8 cellular contexts compared by ENCODE assay signal in genomic region chr6:797479-798077, GRCh38.
DNase-seq lines count a peak whose midpoint lies in the region; ATAC-seq and TF ChIP-seq lines count a peak whose summit lies in the region.

No MANE protein-coding gene starts in this region.

- TF ChIP-seq CTCF in GM13976 (IDR thresholded peaks at IDR 0.05; ENCODE audit: borderline replicate concordance, control extremely low read depth, extremely low read depth, insufficient read depth, missing control alignments) = peak; percentile 51
- TF ChIP-seq CTCF in gastrocnemius medialis (IDR thresholded peaks at IDR 0.05 in 4 of 5, conservative IDR thresholded peaks at IDR 0.05 in 1 of 5) = peak; percentile 50 to 74 (median 66)

- H3K4me3 ChIP-seq in gastrocnemius medialis = no peak overlapping the region

- H3K27ac ChIP-seq in gastrocnemius medialis = no peak overlapping the region

- H3K27ac Mint-ChIP-seq in activated naive CD8-positive, alpha-beta T cell treated with anti-CD3 and anti-CD28 coated beads for 36 hours = no peak overlapping the region

- H3K36me3 Mint-ChIP-seq in activated naive CD8-positive, alpha-beta T cell treated with anti-CD3 and anti-CD28 coated beads for 36 hours = no peaks in the 10 kb centered on the region

- H3K4me1 ChIP-seq in gastrocnemius medialis = no peaks in the 10 kb centered on the region

- no peaks in the 10 kb centered on the region for H3K9me3 ChIP-seq in gastrocnemius medialis

- TF ChIP-seq POLR2A in gastrocnemius medialis (IDR thresholded peaks at IDR 0.05) = no peak

- ATAC-seq in left ventricle myocardium superior = peak; percentile 49
- peak in 1 of 2 donors; percentile 47 for ATAC-seq in gastrocnemius medialis
- ATAC-seq in GM18511 (IDR thresholded peaks at IDR 0.05; ENCODE audit: unreplicated experiment) = no peak

- H3K36me3 ChIP-seq in gastrocnemius medialis = no peaks in the 10 kb centered on the region

- H3K27me3 ChIP-seq in gastrocnemius medialis = peaks cover 4 to 29% (median 18%) of the 10 kb centered on the region in 3 donors

- no peaks in the 10 kb centered on the region for H3K4me1 Mint-ChIP-seq in activated naive CD8-positive, alpha-beta T cell treated with anti-CD3 and anti-CD28 coated beads for 36 hours

- H3K4me3 Mint-ChIP-seq in activated naive CD8-positive, alpha-beta T cell treated with anti-CD3 and anti-CD28 coated beads for 36 hours = no peak overlapping the region

- DNase-seq in Ammon's horn (ENCODE audit: low spot score) (peak; percentile 70), GM13976 (ENCODE audit: low spot score) (peak; percentile 55), NCI-H748 (lab: John Stamatoyannopoulos, UW; ENCODE audit: unreplicated experiment) (peak; percentile 66), left ventricle myocardium superior (no peak), gastrocnemius medialis (no peak), KG1 (lab: John Stamatoyannopoulos, UW) (no peak)
- DNase-seq in activated naive CD8-positive, alpha-beta T cell treated with anti-CD3 and anti-CD28 coated beads for 36 hours = peak; percentile 25

- in situ Hi-C loops in GM13976 (cut with MboI; ENCODE audit: low sequenced_read_pairs, unreplicated experiment) (loop anchor here (10.0 kb wide), 2 partner anchors 203 to 597 kb away; no protein-coding TSS in a partner anchor), gastrocnemius medialis (cut with MboI; ENCODE audit: low sequenced_read_pairs in 4 of 4) (loop anchor here (10.0 to 25.0 kb wide), 3 partner anchors 577 to 590 kb away; partner anchors contain the start of gene FOXF2 (in 3 of the 4))

- peaks cover 68% of the 10 kb centered on the region for H3K27me3 Mint-ChIP-seq in activated naive CD8-positive, alpha-beta T cell treated with anti-CD3 and anti-CD28 coated beads for 36 hours

- intact Hi-C loops in left ventricle myocardium superior (cut with micrococcal nuclease) = loop anchor here (5.0 to 10.0 kb wide), 2 partner anchors 203 to 585 kb away; no protein-coding TSS in a partner anchor
- intact Hi-C loops in gastrocnemius medialis (cut with DNase I; ENCODE audit: low total_unique reads) = loop anchor here (1.0 to 5.0 kb wide), 2 partner anchors 584 to 600 kb away; no protein-coding TSS in a partner anchor

- H3K9me3 Mint-ChIP-seq in activated naive CD8-positive, alpha-beta T cell treated with anti-CD3 and anti-CD28 coated beads for 36 hours = no peaks in the 10 kb centered on the region

Comparison
In these comparisons a context has a peak if more than half of its experiments do, and no peak if none do; other contexts are left out.
1. DNase-seq: peak in Ammon's horn (single experiment), GM13976 (single experiment), NCI-H748 (single experiment) and activated naive CD8-positive, alpha-beta T cell treated with anti-CD3 and anti-CD28 coated beads for 36 hours (single experiment); none in left ventricle myocardium superior (single experiment), gastrocnemius medialis (0 of 2) and KG1 (single experiment).